ENCODE assay signal across 29 cellular contexts in genomic region chr3:126993436-126993835, GRCh38.
"Had no signal": no experiment of that assay in that cellular context is flagged by ENCODE, and none has a peak within 500 bp of the region (broad histone marks: within the 10 kb centered on the region; RNA-seq: fewer than 3 reads in every experiment).

No MANE protein-coding gene starts in this region.

- H3K36me3 ChIP-seq: neutrophil had no signal

- H3K27ac ChIP-seq: neutrophil, pancreas, right lobe of liver had no signal

- H3K4me1 ChIP-seq: pancreas, right lobe of liver had no signal

- H3K27me3 Mint-ChIP-seq: effector memory CD8-positive, alpha-beta T cell; memory B cell; naive B cell; progenitor cell of endocrine pancreas had no signal

- H3K27me3 ChIP-seq: neutrophil, pancreas, right lobe of liver, stomach, tibial nerve, upper lobe of left lung had no signal

- H3K4me3 ChIP-seq: lung, mucosa of descending colon, pancreas, right lobe of liver, stomach, tibial nerve, upper lobe of left lung had no signal

- DNase-seq: cerebellar nuclear complex; cortex of kidney; effector memory CD8-positive, alpha-beta T cell; hypothalamus; immature natural killer cell; islet precursor cell; kidney glomerular epithelial cell; left colon; mucosa of descending colon; naive B cell; right lobe of liver; small intestine; stimulated activated CD4-positive, alpha-beta T cell treated with anti-CD3 and anti-CD28 coated beads, Interleukin-1b, Interleukin-23, amount 100 ng/mL, for 48 hours; stimulated activated CD4-positive, alpha-beta T cell treated with anti-CD3 and anti-CD28 coated beads, Interleukin-4, amount 100 ng/mL, for 1 hour; stimulated activated CD8-positive, alpha-beta memory T cell treated with anti-CD3 and anti-CD28 coated beads, Interleukin-4, amount 100 ng/mL, for 48 hours; stimulated activated naive CD4-positive, alpha-beta T cell treated with Interleukin-2 at 50 U/mL for 16 hours; stomach had no signal

- FAIRE-seq: endometrium, frontal cortex, pancreas, small intestine, urothelium cell line had no signal

- H3K9me3 Mint-ChIP-seq: effector memory CD8-positive, alpha-beta T cell; immature natural killer cell; memory B cell; mesothelial cell of epicardium; naive B cell; nephron had no signal

- H3K4me1 Mint-ChIP-seq: immature natural killer cell, mesothelial cell of epicardium had no signal

- H3K27ac Mint-ChIP-seq: immature natural killer cell, memory B cell, mesothelial cell of epicardium, progenitor cell of endocrine pancreas had no signal

- ATAC-seq: effector memory CD8-positive, alpha-beta T cell; left colon; mucosa of descending colon; pancreas; right lobe of liver had no signal

- H3K4me3 Mint-ChIP-seq: effector memory CD8-positive, alpha-beta T cell; immature natural killer cell; memory B cell; mesothelial cell of epicardium had no signal

- H3K9me3 ChIP-seq: mucosa of descending colon, neutrophil, pancreas, right lobe of liver, stomach, tibial nerve, upper lobe of left lung had no signal

- H3K36me3 Mint-ChIP-seq: immature natural killer cell, mesothelial cell of epicardium had no signal
